In the genomic region with DNA sequence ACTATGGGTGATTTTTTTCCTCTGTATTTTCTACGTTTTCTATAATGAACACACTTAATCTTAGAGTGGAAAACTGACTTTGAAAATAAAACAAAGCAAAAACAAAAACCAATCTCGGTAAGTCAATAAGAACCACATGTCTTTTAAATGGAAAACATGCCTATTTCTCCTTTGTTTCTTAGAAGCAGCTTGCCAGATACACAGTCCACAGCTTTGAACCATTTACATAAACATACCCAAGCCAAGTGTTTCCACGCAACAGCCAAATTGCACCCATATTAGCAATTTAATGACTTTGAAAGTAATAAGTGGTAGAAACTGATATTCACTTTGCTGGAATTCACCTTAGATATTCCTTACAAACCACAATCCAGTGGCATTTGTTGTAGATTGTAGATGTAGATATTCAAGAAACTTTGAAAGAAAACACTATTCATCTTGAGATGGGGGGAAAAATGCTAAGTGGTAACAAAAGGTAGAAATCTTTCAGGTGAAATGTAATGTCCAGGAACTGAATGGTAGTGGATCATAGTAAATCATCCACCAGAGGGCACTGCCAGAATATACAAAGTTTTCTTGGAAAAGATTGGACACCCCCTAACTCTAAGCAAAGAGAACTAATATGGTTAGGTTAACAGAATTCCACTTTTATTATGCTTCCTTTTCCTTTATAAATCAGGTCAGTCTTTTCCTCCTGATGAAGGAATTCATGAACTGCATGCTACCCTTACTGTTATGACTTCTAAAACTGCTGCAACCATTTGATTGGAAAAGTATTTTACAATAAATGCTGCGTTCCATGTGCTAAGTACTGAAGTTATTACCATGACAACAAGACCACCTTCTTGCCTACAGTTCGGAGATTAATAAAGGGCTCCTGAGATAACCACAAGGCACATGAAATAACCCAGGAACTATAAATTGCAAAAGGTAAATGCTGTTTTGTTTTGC, we compare ENCODE assay signal across 8 cellular contexts.
DNase-seq lines count a peak whose midpoint lies in the region; ATAC-seq and TF ChIP-seq lines count a peak whose summit lies in the region.

No MANE protein-coding gene starts in this region.

- no peak for ATAC-seq in HG03108 (IDR thresholded peaks at IDR 0.05; ENCODE audit: unreplicated experiment)

- TF ChIP-seq CTCF in cardiac fibroblast (IDR thresholded peaks at IDR 0.05; ENCODE audit: low read depth, low read length) = peak; percentile 45

- no peak overlapping the region for H3K4me3 ChIP-seq in cardiac fibroblast (replicated peaks in 1 of 2; ENCODE audit: low read depth in 2 of 2, low read length in 2 of 2)

- peak; percentile 3 for DNase-seq in CD1c-positive myeloid dendritic cell (ENCODE audit: extremely low spot score)
- peak; percentile 19 for DNase-seq in M059J (ENCODE audit: low read depth)
- DNase-seq in cardiac fibroblast (ENCODE audit: low read depth in 2 of 2) = peak; percentile 46 to 62
- peak; percentile 13 to 26 for DNase-seq in lung microvascular endothelial cell (ENCODE audit: low read depth in 2 of 2)
- no peak for DNase-seq in stimulated activated naive CD4-positive, alpha-beta T cell (lab: John Stamatoyannopoulos, UW)
- DNase-seq in SIG-M5 (lab: John Stamatoyannopoulos, UW) = no peak
- DNase-seq in GOT3 (lab: John Stamatoyannopoulos, UW) = no peak

Comparison
In these comparisons a context has a peak if more than half of its experiments do, and no peak if none do; other contexts are left out.
1. DNase-seq: peak in CD1c-positive myeloid dendritic cell (single experiment), M059J (single experiment), cardiac fibroblast (2 of 2) and lung microvascular endothelial cell (2 of 2); none in stimulated activated naive CD4-positive, alpha-beta T cell (0 of 6), SIG-M5 (single experiment) and GOT3 (single experiment).